In genomic region chr14:49766839-49767238, GRCh38 we compare ENCODE assay signal across 8 cellular contexts. TPM values are rescaled to one million over a fixed set of nuclear protein-coding genes. Genes with fewer than 3 reads are reported as not detected.
DNase-seq lines count a peak whose midpoint lies in the region; ATAC-seq and TF ChIP-seq lines count a peak whose summit lies in the region.

No MANE protein-coding gene starts in this region.

- no peak for ATAC-seq in natural killer cell

- DNase-seq in D341Med (ENCODE audit: low spot score) (peak; percentile 67), NCI-H69 (lab: John Stamatoyannopoulos, UW) (peak; percentile 42), dermis blood vessel endothelial cell (peak; percentile 19), natural killer cell (no peak), NK-92 (lab: John Stamatoyannopoulos, UW; ENCODE audit: unreplicated experiment) (no peak), HCEC 1CT (no peak), foreskin melanocyte (no peak)
- DNase-seq in activated CD4-positive, alpha-beta T cell treated with anti-CD3 and anti-CD28 coated beads, Interleukin-2, amount 50 U/mL, for 1 hour = no peak

- H3K9me3 Mint-ChIP-seq in natural killer cell = no peaks in the 10 kb centered on the region

- no peaks in the 10 kb centered on the region for H3K36me3 Mint-ChIP-seq in natural killer cell

- TF ChIP-seq CTCF in natural killer cell (IDR thresholded peaks at IDR 0.05) = no peak

- H3K4me1 Mint-ChIP-seq in natural killer cell = peaks cover 24 to 30% of the 10 kb centered on the region in 2 donors

- intact Hi-C loops in natural killer cell (cut with micrococcal nuclease) = no loop called here

- H3K27ac Mint-ChIP-seq in natural killer cell = peak overlapping the region; percentile 97

- peak overlapping the region; percentile 96 for H3K4me3 Mint-ChIP-seq in natural killer cell

- H3K27me3 Mint-ChIP-seq in natural killer cell (ENCODE audit: low read depth in 2 of 2) = no peaks in the 10 kb centered on the region

RNA-seq across cellular contexts. Expression of gene KLHDC2, which starts 1.1 kb away (rescaled TPM):
- total RNA-seq in dermis blood vessel endothelial cell (49.0 and 53.6 TPM in 2 replicates), natural killer cell (10 to 100 TPM; 60.4 to 64.2 (median 63.2) TPM)

Comparison
In these comparisons a context has a peak if more than half of its experiments do, and no peak if none do; other contexts are left out.
1. DNase-seq: peak in D341Med (single experiment), NCI-H69 (single experiment) and dermis blood vessel endothelial cell (single experiment); none in natural killer cell (single experiment), NK-92 (single experiment), HCEC 1CT (single experiment), foreskin melanocyte (single experiment) and activated CD4-positive, alpha-beta T cell treated with anti-CD3 and anti-CD28 coated beads, Interleukin-2, amount 50 U/mL, for 1 hour (single experiment).